In genomic region chr11:60924110-60924905, GRCh38 we compare ENCODE assay signal across 8 cellular contexts. TPM values are rescaled to one million over a fixed set of nuclear protein-coding genes. Genes with fewer than 3 reads are reported as not detected.
A peak's percentile ranks its signal among the peaks of the same experiment; 100 is the strongest.
DNase-seq lines count a peak whose midpoint lies in the region; ATAC-seq lines count a peak whose summit lies in the region.

Gene TMEM132A, plus strand, starts transcription at chr11:60924460. Its CDS starts 174 bp downstream, at chr11:60924634.

- DNase-seq in COLO829 (ENCODE audit: low spot score) = peak; percentile 83
- peak; percentile 87 for DNase-seq in NCI-H2227 (lab: John Stamatoyannopoulos, UW; ENCODE audit: unreplicated experiment)
- peak; percentile 55 for DNase-seq in activated naive CD8-positive, alpha-beta T cell treated with anti-CD3 and anti-CD28 coated beads, Interleukin-2, amount 10 ng/mL, durations not matched to agents 7 days and 5 days
- DNase-seq in head of caudate nucleus = peak; percentile 80 to 97 (median 91)
- peak in 53 of 56 donors; percentile 20 to 90 (median 68) for DNase-seq in nucleus accumbens (lab: John Stamatoyannopoulos, UW)

- peaks cover 16% of the 10 kb centered on the region for H3K36me3 Mint-ChIP-seq in activated naive CD8-positive, alpha-beta T cell treated with anti-CD3 and anti-CD28 coated beads, Interleukin-2, amount 10 ng/mL, durations not matched to agents 7 days and 5 days

- intact Hi-C loops in head of caudate nucleus (cut with DNase I) = no loop called here

- peak; percentile 38 for ATAC-seq in GM21717 (IDR thresholded peaks at IDR 0.05; ENCODE audit: unreplicated experiment)
- ATAC-seq in activated naive CD8-positive, alpha-beta T cell treated with anti-CD3 and anti-CD28 coated beads, Interleukin-2, amount 10 ng/mL, durations not matched to agents 7 days and 5 days (ENCODE audit: low read depth) = peak; percentile 41
- no peak for ATAC-seq in GM19035 (IDR thresholded peaks at IDR 0.05; ENCODE audit: unreplicated experiment)
- ATAC-seq in GM21367 (IDR thresholded peaks at IDR 0.05; ENCODE audit: unreplicated experiment) = no peak

- peaks cover 6% of the 10 kb centered on the region for H3K4me1 Mint-ChIP-seq in activated naive CD8-positive, alpha-beta T cell treated with anti-CD3 and anti-CD28 coated beads, Interleukin-2, amount 10 ng/mL, durations not matched to agents 7 days and 5 days

- peak within 1 kb of the TSS; percentile 66 for H3K4me3 Mint-ChIP-seq in activated naive CD8-positive, alpha-beta T cell treated with anti-CD3 and anti-CD28 coated beads, Interleukin-2, amount 10 ng/mL, durations not matched to agents 7 days and 5 days

- no peak within 1 kb of the TSS for H3K27ac Mint-ChIP-seq in activated naive CD8-positive, alpha-beta T cell treated with anti-CD3 and anti-CD28 coated beads, Interleukin-2, amount 10 ng/mL, durations not matched to agents 7 days and 5 days

- no peaks in the 10 kb centered on the region for H3K9me3 Mint-ChIP-seq in activated naive CD8-positive, alpha-beta T cell treated with anti-CD3 and anti-CD28 coated beads, Interleukin-2, amount 10 ng/mL, durations not matched to agents 7 days and 5 days

- POLR2A ChIA-PET in activated naive CD8-positive, alpha-beta T cell treated with anti-CD3 and anti-CD28 coated beads, Interleukin-2, amount 10 ng/mL, durations not matched to agents 7 days and 5 days (lab: Charles Lee) = interaction anchor here (0.6 to 1.3 kb wide), 3 partner anchors 9 to 48 kb away, joined by 3 to 5 read pairs (median 3); no protein-coding TSS in a partner anchor

- H3K27me3 Mint-ChIP-seq in activated naive CD8-positive, alpha-beta T cell treated with anti-CD3 and anti-CD28 coated beads, Interleukin-2, amount 10 ng/mL, durations not matched to agents 7 days and 5 days = peaks cover 24% of the 10 kb centered on the region

RNA-seq across cellular contexts. Expression of gene TMEM132A, which starts in this region (rescaled TPM):
- 1 to 10 TPM in 1 of 2 experiments, under 1 TPM in 1; 0.80 to 1.3 TPM for total RNA-seq in activated naive CD8-positive, alpha-beta T cell treated with anti-CD3 and anti-CD28 coated beads, Interleukin-2, amount 10 ng/mL, durations not matched to agents 7 days and 5 days

Comparison
In these comparisons a context has a peak if more than half of its experiments do, and no peak if none do; other contexts are left out.
1. ATAC-seq: peak in GM21717 (single experiment) and activated naive CD8-positive, alpha-beta T cell treated with anti-CD3 and anti-CD28 coated beads, Interleukin-2, amount 10 ng/mL, durations not matched to agents 7 days and 5 days (single experiment); none in GM19035 (single experiment) and GM21367 (single experiment).
2. Peak in every context shown above with its lines, with median percentiles within 50 percentile points of each other: DNase-seq.